In the genomic region with DNA sequence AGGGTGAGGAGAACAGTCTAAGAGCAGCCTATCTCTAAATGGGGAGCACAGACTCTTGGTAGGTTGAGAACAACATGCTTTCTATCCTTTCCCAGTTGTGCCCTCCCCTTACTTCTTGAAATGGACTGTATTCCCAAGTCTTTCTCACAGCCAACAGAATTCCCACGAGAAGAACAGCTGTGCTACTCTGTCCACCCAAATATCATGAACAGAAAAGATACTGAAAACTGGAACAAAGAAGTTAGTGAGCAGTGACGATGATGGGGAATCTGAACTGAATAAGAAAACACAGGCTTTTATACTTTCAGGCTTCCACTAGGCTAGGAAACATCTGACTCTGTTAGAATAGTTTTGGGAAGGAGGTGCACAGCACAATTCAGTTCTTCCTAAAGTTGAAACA, we compare ENCODE assay signal across 6 cellular contexts. TPM values are rescaled to one million over a fixed set of nuclear protein-coding genes. Genes with fewer than 3 reads are reported as not detected.
DNase-seq lines count a peak whose midpoint lies in the region; ATAC-seq and TF ChIP-seq lines count a peak whose summit lies in the region.

No MANE protein-coding gene starts in this region.

- no peaks in the 10 kb centered on the region for H3K27me3 Mint-ChIP-seq in activated T-cell treated with anti-CD3 and anti-CD28 coated beads, Interleukin-2, amount 50 U/mL, for 72 hours (ENCODE audit: low read depth)
- no peaks in the 10 kb centered on the region for H3K27me3 Mint-ChIP-seq in stimulated activated naive CD8-positive, alpha-beta T cell treated with anti-CD3 and anti-CD28 coated beads, Interleukin-15, amount 100 ng/mL, for 72 hours

- ATAC-seq in activated T-cell treated with anti-CD3 and anti-CD28 coated beads, Interleukin-2, amount 50 U/mL, for 72 hours (replicated peaks in 1 of 2) = no peak
- no peak for ATAC-seq in stimulated activated naive CD8-positive, alpha-beta T cell treated with anti-CD3 and anti-CD28 coated beads, Interleukin-15, amount 100 ng/mL, for 72 hours

- H3K4me3 ChIP-seq in epithelial cell of proximal tubule (ENCODE audit: low read depth, low read length) = peak overlapping the region; percentile 65

- TF ChIP-seq CTCF in epithelial cell of proximal tubule (conservative IDR thresholded peaks at IDR 0.05; ENCODE audit: low read depth, low read length) = no peak

- H3K27ac Mint-ChIP-seq in activated T-cell treated with anti-CD3 and anti-CD28 coated beads, Interleukin-2, amount 50 U/mL, for 72 hours = peak overlapping the region; percentile 94
- peak overlapping the region; percentile 75 to 84 for H3K27ac Mint-ChIP-seq in stimulated activated naive CD8-positive, alpha-beta T cell treated with anti-CD3 and anti-CD28 coated beads, Interleukin-15, amount 100 ng/mL, for 72 hours

- peaks cover 32 to 66% of the 10 kb centered on the region in 2 donors for H3K36me3 Mint-ChIP-seq in activated T-cell treated with anti-CD3 and anti-CD28 coated beads, Interleukin-2, amount 50 U/mL, for 72 hours (ENCODE audit: insufficient read depth in 2 of 2)

- H3K4me3 Mint-ChIP-seq in activated T-cell treated with anti-CD3 and anti-CD28 coated beads, Interleukin-2, amount 50 U/mL, for 72 hours = peak overlapping the region; percentile 96 to 98
- peak overlapping the region; percentile 93 to 98 for H3K4me3 Mint-ChIP-seq in stimulated activated naive CD8-positive, alpha-beta T cell treated with anti-CD3 and anti-CD28 coated beads, Interleukin-15, amount 100 ng/mL, for 72 hours

- H3K4me1 Mint-ChIP-seq in activated T-cell treated with anti-CD3 and anti-CD28 coated beads, Interleukin-2, amount 50 U/mL, for 72 hours (ENCODE audit: low read depth) = peaks cover 77% of the 10 kb centered on the region
- H3K4me1 Mint-ChIP-seq in stimulated activated naive CD8-positive, alpha-beta T cell treated with anti-CD3 and anti-CD28 coated beads, Interleukin-15, amount 100 ng/mL, for 72 hours = peaks cover 66% of the 10 kb centered on the region

- no peaks in the 10 kb centered on the region for H3K9me3 Mint-ChIP-seq in activated T-cell treated with anti-CD3 and anti-CD28 coated beads, Interleukin-2, amount 50 U/mL, for 72 hours
- no peaks in the 10 kb centered on the region for H3K9me3 Mint-ChIP-seq in stimulated activated naive CD8-positive, alpha-beta T cell treated with anti-CD3 and anti-CD28 coated beads, Interleukin-15, amount 100 ng/mL, for 72 hours

- DNase-seq in activated T-cell treated with anti-CD3 and anti-CD28 coated beads, Interleukin-2, amount 50 U/mL, for 72 hours = no peak
- no peak for DNase-seq in activated T-cell treated with anti-CD3 and anti-CD28 coated beads, Interleukin-2, amount 50 U/mL, for 48 hours
- no peak for DNase-seq in epithelial cell of proximal tubule (ENCODE audit: low read depth)
- DNase-seq in stimulated activated naive CD8-positive, alpha-beta T cell treated with anti-CD3 and anti-CD28 coated beads, Interleukin-15, amount 100 ng/mL, for 72 hours = no peak
- no peak for DNase-seq in NCI-H1436 (lab: John Stamatoyannopoulos, UW)
- DNase-seq in DMS153 (lab: John Stamatoyannopoulos, UW) = no peak

RNA-seq across cellular contexts. Expression of gene NACA, which starts 3.4 kb away (rescaled TPM):
- 100 to 1,000 TPM; 903 to 922 TPM for total RNA-seq in activated T-cell treated with anti-CD3 and anti-CD28 coated beads, Interleukin-2, amount 50 U/mL, for 72 hours
- 1,115 and 1,158 TPM in 2 replicates for total RNA-seq in epithelial cell of proximal tubule

RNA-seq across cellular contexts. Expression of gene PRIM1, which starts 30.4 kb away (rescaled TPM):
- 10 to 100 TPM; 84.5 to 96.4 TPM for total RNA-seq in activated T-cell treated with anti-CD3 and anti-CD28 coated beads, Interleukin-2, amount 50 U/mL, for 72 hours
- 19.1 and 32.2 TPM in 2 replicates for total RNA-seq in epithelial cell of proximal tubule

RNA-seq across cellular contexts. Expression of gene PTGES3, which starts 33.6 kb away (rescaled TPM):
- total RNA-seq in activated T-cell treated with anti-CD3 and anti-CD28 coated beads, Interleukin-2, amount 50 U/mL, for 72 hours = 100 to 1,000 TPM; 166 to 192 TPM
- 110 and 203 TPM in 2 replicates for total RNA-seq in epithelial cell of proximal tubule

RNA-seq across cellular contexts. Expression of gene HSD17B6, which starts 41.4 kb away (rescaled TPM):
- total RNA-seq in activated T-cell treated with anti-CD3 and anti-CD28 coated beads, Interleukin-2, amount 50 U/mL, for 72 hours = 1 to 10 TPM; 6.6 to 7.3 TPM
- total RNA-seq in epithelial cell of proximal tubule = 0.36 and 0.81 TPM in 2 replicates
